8 cellular contexts compared by ENCODE assay signal in the genomic region with DNA sequence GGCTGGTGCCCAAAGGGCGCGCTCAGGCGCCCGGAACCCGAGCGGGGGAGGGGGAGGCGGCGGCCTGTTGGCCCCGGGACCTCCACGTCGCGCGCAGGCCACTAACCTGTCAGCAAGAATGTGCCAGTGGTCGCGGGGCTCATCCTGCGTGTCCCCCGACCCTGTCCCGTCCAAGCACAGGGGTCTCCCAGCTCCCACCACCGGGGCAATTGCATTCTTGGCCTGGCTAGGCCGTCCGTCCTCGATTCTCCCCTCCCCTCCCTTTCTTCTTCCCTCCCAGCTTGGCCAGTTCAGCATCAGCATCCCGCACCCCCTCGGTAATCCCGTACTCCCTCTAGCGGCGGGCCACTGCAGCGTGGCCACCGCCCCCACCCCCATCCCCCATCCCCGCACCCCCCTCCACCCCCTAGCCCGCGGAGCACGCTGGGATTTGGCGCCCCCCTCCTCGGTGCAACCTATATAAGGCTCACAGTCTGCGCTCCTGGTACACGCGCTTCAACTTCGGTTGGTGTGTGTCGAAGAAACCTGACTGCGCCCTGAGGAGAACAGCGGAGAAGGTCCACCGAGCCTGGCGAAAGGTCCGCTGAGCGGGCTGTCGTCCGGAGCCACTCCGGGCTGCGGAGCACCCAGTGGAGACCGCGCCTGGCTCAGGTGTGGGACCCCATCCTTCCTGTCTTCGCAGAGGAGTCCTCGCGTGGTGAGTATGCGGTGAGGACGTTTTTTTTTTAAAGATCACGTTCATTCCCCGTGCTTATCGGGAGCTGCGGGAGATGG. TPM values are rescaled to one million over a fixed set of nuclear protein-coding genes. Genes with fewer than 3 reads are reported as not detected.
DNase-seq lines count a peak whose midpoint lies in the region; ATAC-seq and TF ChIP-seq lines count a peak whose summit lies in the region.

Gene SGCE (minus strand): TSS at position 250 of the 774 bp plus-strand sequence. CDS start 35 bp downstream, at position 215.

- no peak for ATAC-seq in HG02973 (IDR thresholded peaks at IDR 0.05; ENCODE audit: unreplicated experiment)

- H3K4me1 ChIP-seq in HAP-1 (peaks cover 33% of the 10 kb centered on the region), mesodermal cell (ENCODE audit: control insufficient read depth, insufficient read depth, low read length, poor library complexity, severe bottlenecking) (no peaks in the 10 kb centered on the region)

- in situ Hi-C loops in Caki2 (cut with HindIII; ENCODE audit: low pct_unique_long_range_greater_than_20kb, low sequenced_read_pairs) (no loop called here), HAP-1 (cut with MboI; ENCODE audit: low sequenced_read_pairs) (no loop called here)

- DNase-seq in Caki2 (ENCODE audit: low read depth) (peak; percentile 78), HAP-1 (ENCODE audit: low spot score in 2 of 2) (peak; percentile 89 to 96), NCI-H345 treated with DMSO at 0.1 percent for 48 hours (lab: John Stamatoyannopoulos, UW; ENCODE audit: unreplicated experiment) (peak; percentile 43), epithelial cell of esophagus (ENCODE audit: low read depth) (peak; percentile 79)
- DNase-seq in activated CD8-positive, alpha-beta memory T cell treated with anti-CD3 and anti-CD28 coated beads, Interleukin-2, amount 50 U/mL, for 48 hours, result peak; percentile 77
- DNase-seq in stimulated activated naive CD4-positive, alpha-beta T cell treated with Interleukin-2 at 50 U/mL for 16 hours (lab: John Stamatoyannopoulos, UW), result peak; percentile 30

- H3K27me3 ChIP-seq in HAP-1 (ENCODE audit: low read depth), result no peaks in the 10 kb centered on the region

- H3K9me3 ChIP-seq in HAP-1, result no peaks in the 10 kb centered on the region
- no peaks in the 10 kb centered on the region for H3K9me3 ChIP-seq in mesodermal cell (ENCODE audit: control insufficient read depth, low read length)

- H3K4me3 ChIP-seq in HAP-1 (peak within 1 kb of the TSS; percentile 74), epithelial cell of esophagus (ENCODE audit: low read length) (peak within 1 kb of the TSS; percentile 71), mesodermal cell (ENCODE audit: extremely low read depth, insufficient read depth, low read length, poor library complexity, severe bottlenecking) (peak within 1 kb of the TSS; percentile 67)

- TF ChIP-seq CTCF in epithelial cell of esophagus (IDR thresholded peaks at IDR 0.05; ENCODE audit: insufficient read depth, low read depth, low read length, missing control alignments), result peak; percentile 55

- WGBS in mesodermal cell (ENCODE audit: insufficient coverage in 2 of 2), 2 experiments, result 39 to 52% methylated on average over 31 to 45 of the region's 61 CpGs

- peak within 1 kb of the TSS; percentile 36 for H3K27ac ChIP-seq in mesodermal cell (ENCODE audit: low read depth, low read length, severe bottlenecking)

- H3K36me3 ChIP-seq in HAP-1 (replicated peaks) (no peaks in the 10 kb centered on the region; the same call in 1 of the 2 replicates), mesodermal cell (ENCODE audit: control insufficient read depth, insufficient read depth, low read length) (no peaks in the 10 kb centered on the region)

RNA-seq across cellular contexts. Expression of gene SGCE, which starts in this region (rescaled TPM):
- total RNA-seq in Caki2 (2014; rRNA removed; shearing (Covaris generic); ENCODE audit: low replicate concordance), result 53.1 and 59.8 TPM in 2 replicates
- 43.8 TPM for polyA plus RNA-seq in mesodermal cell (2013, experiment 1 of 2)
- polyA plus RNA-seq in mesodermal cell (2013, experiment 2 of 2), result 44.5 TPM

Comparison
In these comparisons a context has a peak if more than half of its experiments do, and no peak if none do; other contexts are left out.
1. DNase-seq: peak in every context shown above with its lines; median percentile 92 in HAP-1; 79 in epithelial cell of esophagus; 78 in Caki2; 77 in activated CD8-positive, alpha-beta memory T cell treated with anti-CD3 and anti-CD28 coated beads, Interleukin-2, amount 50 U/mL, for 48 hours; 43 in NCI-H345 treated with DMSO at 0.1 percent for 48 hours; 30 in stimulated activated naive CD4-positive, alpha-beta T cell treated with Interleukin-2 at 50 U/mL for 16 hours.